ENCODE assay signal across 9 cellular contexts in the genomic region with DNA sequence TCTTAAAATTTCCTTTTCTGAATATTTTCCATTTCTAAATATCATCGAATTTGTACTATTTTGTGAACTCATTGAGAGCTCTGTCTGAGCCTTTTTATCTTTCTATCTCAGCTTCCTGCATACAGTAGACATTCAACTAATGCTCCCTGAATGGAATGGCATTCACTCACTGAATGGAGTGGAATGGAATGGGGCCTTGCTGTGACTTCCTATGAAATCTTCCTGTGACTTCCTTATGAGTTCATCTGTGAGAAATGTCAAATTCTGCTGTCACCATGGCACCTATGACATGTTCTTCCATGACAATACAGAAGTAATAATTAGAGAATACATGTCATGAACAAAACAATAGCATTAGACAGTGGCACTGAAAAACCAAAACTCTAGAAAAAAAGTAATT.
"Had no signal": no experiment of that assay in that cellular context is flagged by ENCODE, and none has a peak within 500 bp of the region (broad histone marks: within the 10 kb centered on the region; RNA-seq: fewer than 3 reads in every experiment).

No MANE protein-coding gene starts in this region.

- H3K9ac ChIP-seq: GM23248 had no signal

- H3K27ac ChIP-seq: GM23248 had no signal

- H3K4me3 ChIP-seq: GM23248, HAP-1 had no signal

- H3K4me3 Mint-ChIP-seq: H9, HFFc6 had no signal

- H3K27ac Mint-ChIP-seq: H9, HFFc6 had no signal

- H3K9me3 Mint-ChIP-seq: H9 had no signal

- ATAC-seq: HCT116 had no signal

- H3K36me3 ChIP-seq: HAP-1 had no signal

- H2AFZ ChIP-seq: GM23248 had no signal

- FAIRE-seq: H54 had no signal

- DNase-seq: GM23248, GOT3, H7, H9, HCEC 1CT, HFFc6 had no signal

- H3K9me3 ChIP-seq: HAP-1 had no signal
